ENCODE assay signal across 20 cellular contexts in genomic region chr7:135342887-135343286, GRCh38.
DNase-seq lines count a peak whose midpoint lies in the region; ATAC-seq and TF ChIP-seq lines count a peak whose summit lies in the region.
"Had no signal": no experiment of that assay in that cellular context is flagged by ENCODE, and none has a peak within 500 bp of the region (broad histone marks: within the 10 kb centered on the region; RNA-seq: fewer than 3 reads in every experiment).

No MANE protein-coding gene starts in this region.

- H3K4me3 ChIP-seq in LNCaP clone FGC (ENCODE audit: low read depth, low read length) (no peak overlapping the region), H7 (ENCODE audit: insufficient read depth, low read depth, low read length) (no peak overlapping the region)
- H3K4me3 ChIP-seq: Peyer's patch, smooth muscle cell had no signal

- H3K27me3 ChIP-seq in H7 (ENCODE audit: control insufficient read depth, insufficient read depth, low read length) = no peaks in the 10 kb centered on the region
- H3K27me3 ChIP-seq: Peyer's patch had no signal

- no peaks in the 10 kb centered on the region for H3K9me3 Mint-ChIP-seq in activated T-cell treated with anti-CD3 and anti-CD28 coated beads, Interleukin-2, amount 50 U/mL, for 4 hours
- H3K9me3 Mint-ChIP-seq: activated T-helper 2 cell treated with anti-CD3 and anti-CD28 coated beads, Interferon-gamma antibody, Interleukin-2, Interleukin-4, amounts not matched to agents 10 μg/mL and 5 μg/mL and 100 μg/mL, durations not matched to agents 14 hours and 24 hours and 36 hours; CD14-positive monocyte; natural killer cell treated with Interleukin-12 subunit alpha and Interleukin-12 subunit beta and Interleukin-15 and Interleukin-18, amount 100 ng/mL, for 72 hours had no signal

- no peak for TF ChIP-seq CTCF in LNCaP clone FGC (IDR thresholded peaks at IDR 0.05; ENCODE audit: control insufficient read depth, extremely low read depth, insufficient read depth)

- H3K4me1 Mint-ChIP-seq in activated T-cell treated with anti-CD3 and anti-CD28 coated beads, Interleukin-2, amount 50 U/mL, for 4 hours (ENCODE audit: low read depth) = no peaks in the 10 kb centered on the region
- H3K4me1 Mint-ChIP-seq: CD14-positive monocyte had no signal

- H3K27me3 Mint-ChIP-seq in activated T-cell treated with anti-CD3 and anti-CD28 coated beads, Interleukin-2, amount 50 U/mL, for 4 hours (ENCODE audit: low read depth) = no peaks in the 10 kb centered on the region

- H3K36me3 ChIP-seq in H7 (replicated peaks; ENCODE audit: control insufficient read depth, insufficient read depth, low read length) = no peaks in the 10 kb centered on the region
- H3K36me3 ChIP-seq: brain microvascular endothelial cell, Peyer's patch had no signal

- DNase-seq in LNCaP clone FGC (ENCODE audit: low read depth) (peak; percentile 44), NCI-H524 (lab: John Stamatoyannopoulos, UW) (peak; percentile 52 to 88), cerebellum (ENCODE audit: low spot score) (peak; percentile 24), occipital lobe (lab: John Stamatoyannopoulos, UW) (peak; percentile 35), H7 (no peak)
- DNase-seq in activated T-cell treated with anti-CD3 and anti-CD28 coated beads, Interleukin-2, amount 50 U/mL, for 4 hours = no peak
- DNase-seq in activated CD8-positive, alpha-beta memory T cell treated with anti-CD3 and anti-CD28 coated beads, Interleukin-2, amount 50 U/mL, for 4 hours = no peak
- DNase-seq: activated CD4-positive, alpha-beta T cell treated with anti-CD3 and anti-CD28 coated beads, Interleukin-2, amount 50 U/mL, for 4 hours; brain microvascular endothelial cell; glutamatergic neuron; left colon; NCI-H1930; Peyer's patch; T1000 had no signal

- ATAC-seq in HG02759 (IDR thresholded peaks at IDR 0.05; ENCODE audit: unreplicated experiment) = no peak
- no peak for ATAC-seq in activated T-cell treated with anti-CD3 and anti-CD28 coated beads, Interleukin-2, amount 50 U/mL, for 4 hours
- ATAC-seq: HepG2; left colon; natural killer cell treated with Interleukin-12 subunit alpha and Interleukin-12 subunit beta and Interleukin-15 and Interleukin-18, amount 100 ng/mL, for 72 hours had no signal

- no peak overlapping the region for H3K4me3 Mint-ChIP-seq in activated T-cell treated with anti-CD3 and anti-CD28 coated beads, Interleukin-2, amount 50 U/mL, for 4 hours
- H3K4me3 Mint-ChIP-seq: CD14-positive monocyte; natural killer cell treated with Interleukin-12 subunit alpha and Interleukin-12 subunit beta and Interleukin-15 and Interleukin-18, amount 100 ng/mL, for 72 hours had no signal

- no peaks in the 10 kb centered on the region for H3K36me3 Mint-ChIP-seq in activated T-cell treated with anti-CD3 and anti-CD28 coated beads, Interleukin-2, amount 50 U/mL, for 4 hours (ENCODE audit: insufficient read depth)
- H3K36me3 Mint-ChIP-seq: CD14-positive monocyte; natural killer cell treated with Interleukin-12 subunit alpha and Interleukin-12 subunit beta and Interleukin-15 and Interleukin-18, amount 100 ng/mL, for 72 hours had no signal

Comparison
In these comparisons a context has a peak if more than half of its experiments do, and no peak if none do; other contexts are left out.
1. DNase-seq: peak in LNCaP clone FGC (single experiment), NCI-H524 (2 of 2), cerebellum (single experiment) and occipital lobe (single experiment); none in H7 (single experiment), activated T-cell treated with anti-CD3 and anti-CD28 coated beads, Interleukin-2, amount 50 U/mL, for 4 hours (single experiment) and activated CD8-positive, alpha-beta memory T cell treated with anti-CD3 and anti-CD28 coated beads, Interleukin-2, amount 50 U/mL, for 4 hours (single experiment).